22 cellular contexts compared by ENCODE assay signal in the genomic region with DNA sequence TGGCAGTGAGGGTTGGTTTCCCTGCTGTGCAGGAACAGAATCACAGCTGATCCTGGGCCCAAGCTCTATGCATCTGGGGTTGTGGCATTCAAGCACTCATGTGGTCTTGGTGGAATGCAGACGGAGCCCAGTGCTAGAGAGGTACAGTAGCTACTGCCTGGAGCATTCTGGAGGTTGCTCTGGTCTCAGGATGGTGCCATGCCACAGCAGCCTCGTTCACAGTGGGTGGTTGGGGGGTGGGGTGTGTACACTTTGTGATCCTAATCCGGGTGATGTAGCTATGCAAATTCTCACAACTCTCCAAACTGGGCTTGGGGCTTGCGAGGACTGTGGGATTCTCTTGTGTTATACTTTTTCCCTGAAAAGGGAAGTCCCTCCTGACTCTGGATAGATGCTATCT. TPM values are rescaled to one million over a fixed set of nuclear protein-coding genes. Genes with fewer than 3 reads are reported as not detected.
A peak's percentile ranks its signal among the peaks of the same experiment; 100 is the strongest.
DNase-seq lines count a peak whose midpoint lies in the region; ATAC-seq and TF ChIP-seq lines count a peak whose summit lies in the region.
"Had no signal": no experiment of that assay in that cellular context is flagged by ENCODE, and none has a peak within 500 bp of the region (broad histone marks: within the 10 kb centered on the region; RNA-seq: fewer than 3 reads in every experiment).

No MANE protein-coding gene starts in this region.

- H3K36me3 Mint-ChIP-seq in activated CD8-positive, alpha-beta T cell treated with anti-CD3 and anti-CD28 coated beads for 36 hours (ENCODE audit: low read depth) = peaks cover 84% of the 10 kb centered on the region
- H3K36me3 Mint-ChIP-seq in activated CD8-positive, alpha-beta T cell treated with anti-CD3 and anti-CD28 coated beads, Interleukin-2, amount 10 ng/mL, durations not matched to agents 7 days and 5 days (ENCODE audit: low read depth) = peaks cover 97% of the 10 kb centered on the region
- H3K36me3 Mint-ChIP-seq in osteocyte (ENCODE audit: unreplicated experiment) = no peaks in the 10 kb centered on the region

- no peak for DNase-seq in activated CD8-positive, alpha-beta T cell treated with anti-CD3 and anti-CD28 coated beads for 36 hours
- no peak for DNase-seq in activated CD8-positive, alpha-beta T cell treated with anti-CD3 and anti-CD28 coated beads, Interleukin-2, amount 10 ng/mL, durations not matched to agents 7 days and 5 days
- peak; percentile 80 for DNase-seq in Jurkat, Clone E6-1 (ENCODE audit: low read depth, low spot score)
- DNase-seq in iPS DF 19.7 (ENCODE audit: low read depth, low spot score) = peak; percentile 70
- DNase-seq in osteocyte (ENCODE audit: extremely low spot score, unreplicated experiment) = peak; percentile 30
- DNase-seq in stimulated activated naive CD4-positive, alpha-beta T cell (lab: John Stamatoyannopoulos, UW) = no peak
- no peak for DNase-seq in cortex of kidney (lab: John Stamatoyannopoulos, UW)
- no peak for DNase-seq in DMS 273 treated with DMSO at 0.1 percent for 48 hours (lab: John Stamatoyannopoulos, UW)
- DNase-seq: activated CD4-positive, alpha-beta T cell treated with anti-CD3 and anti-CD28 coated beads, Interleukin-2, amount 50 U/mL, for 1 hour; C1 segment of cervical spinal cord; DND-41; effector CD8-positive, alpha-beta T cell; glutamatergic neuron; IMR-90; NCI-H187; NK-92 treated with Interleukin-12 subunit alpha and Interleukin-12 subunit beta, amount 100 ng/mL, for 24 hours; psoas muscle; stimulated activated CD4-positive, alpha-beta T cell treated with anti-CD3 and anti-CD28 coated beads, Interleukin-4, amount 100 ng/mL, for 4 hours; thyroid gland had no signal

- peak overlapping the region; percentile 79 for H3K27ac Mint-ChIP-seq in activated CD8-positive, alpha-beta T cell treated with anti-CD3 and anti-CD28 coated beads for 36 hours
- no peak overlapping the region for H3K27ac Mint-ChIP-seq in activated CD8-positive, alpha-beta T cell treated with anti-CD3 and anti-CD28 coated beads, Interleukin-2, amount 10 ng/mL, durations not matched to agents 7 days and 5 days
- no peak overlapping the region for H3K27ac Mint-ChIP-seq in osteocyte (ENCODE audit: unreplicated experiment)
- H3K27ac Mint-ChIP-seq: nephron had no signal

- ATAC-seq in activated CD8-positive, alpha-beta T cell treated with anti-CD3 and anti-CD28 coated beads for 36 hours = no peak
- ATAC-seq in activated CD8-positive, alpha-beta T cell treated with anti-CD3 and anti-CD28 coated beads, Interleukin-2, amount 10 ng/mL, durations not matched to agents 7 days and 5 days = no peak
- ATAC-seq: A549, psoas muscle had no signal

- CTCF ChIA-PET in activated CD8-positive, alpha-beta T cell treated with anti-CD3 and anti-CD28 coated beads for 36 hours (lab: Charles Lee) = interaction anchor here (0.9 to 3.7 kb wide), 7 partner anchors 10 to 116 kb away, joined by 3 to 43 read pairs (median 3); no protein-coding TSS in a partner anchor
- CTCF ChIA-PET in activated CD8-positive, alpha-beta T cell treated with anti-CD3 and anti-CD28 coated beads, Interleukin-2, amount 10 ng/mL, durations not matched to agents 7 days and 5 days (lab: Charles Lee) = interaction anchor here (1.1 to 2.4 kb wide), 3 partner anchors 9 to 36 kb away, joined by 4 to 22 read pairs (median 8); no protein-coding TSS in a partner anchor

- H3K4me3 ChIP-seq in Jurkat, Clone E6-1 (ENCODE audit: low read length) = no peak overlapping the region
- H3K4me3 ChIP-seq: A549, psoas muscle, thyroid gland had no signal

- H3K9me3 Mint-ChIP-seq in activated CD8-positive, alpha-beta T cell treated with anti-CD3 and anti-CD28 coated beads for 36 hours = peaks cover 31% of the 10 kb centered on the region
- H3K9me3 Mint-ChIP-seq in activated CD8-positive, alpha-beta T cell treated with anti-CD3 and anti-CD28 coated beads, Interleukin-2, amount 10 ng/mL, durations not matched to agents 7 days and 5 days (ENCODE audit: insufficient read depth) = peaks cover 23% of the 10 kb centered on the region
- peaks cover 7% of the 10 kb centered on the region for H3K9me3 Mint-ChIP-seq in osteocyte (ENCODE audit: unreplicated experiment)

- H3K4me1 Mint-ChIP-seq in activated CD8-positive, alpha-beta T cell treated with anti-CD3 and anti-CD28 coated beads for 36 hours (ENCODE audit: low read depth) = peaks cover 90% of the 10 kb centered on the region
- H3K4me1 Mint-ChIP-seq in activated CD8-positive, alpha-beta T cell treated with anti-CD3 and anti-CD28 coated beads, Interleukin-2, amount 10 ng/mL, durations not matched to agents 7 days and 5 days (ENCODE audit: low read depth) = peaks cover 77% of the 10 kb centered on the region
- no peaks in the 10 kb centered on the region for H3K4me1 Mint-ChIP-seq in osteocyte (ENCODE audit: unreplicated experiment)
- H3K4me1 Mint-ChIP-seq: nephron had no signal

- POLR2A ChIA-PET in activated CD8-positive, alpha-beta T cell treated with anti-CD3 and anti-CD28 coated beads for 36 hours (lab: Charles Lee) = interaction anchor here (0.6 to 1.5 kb wide), 4 partner anchors 8 to 135 kb away, joined by 3 to 4 read pairs (median 4); no protein-coding TSS in a partner anchor
- POLR2A ChIA-PET in activated CD8-positive, alpha-beta T cell treated with anti-CD3 and anti-CD28 coated beads, Interleukin-2, amount 10 ng/mL, durations not matched to agents 7 days and 5 days (lab: Charles Lee) = interaction anchor here (0.7 kb wide), 1 partner anchor 29 kb away, joined by 3 read pairs; no protein-coding TSS in a partner anchor

- intact Hi-C loops in activated CD8-positive, alpha-beta T cell treated with anti-CD3 and anti-CD28 coated beads for 36 hours (cut with micrococcal nuclease) = no loop called here

- no peak overlapping the region for H3K4me3 Mint-ChIP-seq in activated CD8-positive, alpha-beta T cell treated with anti-CD3 and anti-CD28 coated beads for 36 hours
- no peak overlapping the region for H3K4me3 Mint-ChIP-seq in activated CD8-positive, alpha-beta T cell treated with anti-CD3 and anti-CD28 coated beads, Interleukin-2, amount 10 ng/mL, durations not matched to agents 7 days and 5 days
- no peak overlapping the region for H3K4me3 Mint-ChIP-seq in osteocyte (ENCODE audit: unreplicated experiment)
- H3K4me3 Mint-ChIP-seq: activated T-helper 1 cell treated with anti-CD3 and anti-CD28 coated beads, Interleukin-12 subunit alpha, Interleukin-12 subunit beta, Interleukin-2, Interleukin-4 antibody, amounts not matched to agents 30 ng/mL and 10 ng/mL and 1 ng/mL, durations not matched to agents 14 hours and 24 hours and 36 hours; nephron had no signal

- H3K27me3 Mint-ChIP-seq in activated CD8-positive, alpha-beta T cell treated with anti-CD3 and anti-CD28 coated beads for 36 hours = no peaks in the 10 kb centered on the region
- H3K27me3 Mint-ChIP-seq in activated CD8-positive, alpha-beta T cell treated with anti-CD3 and anti-CD28 coated beads, Interleukin-2, amount 10 ng/mL, durations not matched to agents 7 days and 5 days (ENCODE audit: low read depth) = no peaks in the 10 kb centered on the region
- peaks cover 44% of the 10 kb centered on the region for H3K27me3 Mint-ChIP-seq in osteocyte (ENCODE audit: unreplicated experiment)

- TF ChIP-seq CTCF in activated CD8-positive, alpha-beta T cell treated with anti-CD3 and anti-CD28 coated beads for 36 hours (IDR thresholded peaks at IDR 0.05) = no peak
- TF ChIP-seq CTCF in osteocyte (IDR thresholded peaks at IDR 0.05) = no peak

RNA-seq across cellular contexts. Expression of a gene that starts 45.2 kb away (rescaled TPM):
- 10 to 100 TPM; 41.6 to 43.5 TPM for total RNA-seq in activated CD8-positive, alpha-beta T cell treated with anti-CD3 and anti-CD28 coated beads for 36 hours
- 100 to 1,000 TPM; 104 to 107 TPM for total RNA-seq in activated CD8-positive, alpha-beta T cell treated with anti-CD3 and anti-CD28 coated beads, Interleukin-2, amount 10 ng/mL, durations not matched to agents 7 days and 5 days
- 19.3 TPM for polyA plus RNA-seq in Jurkat, Clone E6-1 (2012; ENCODE audit: insufficient read depth, insufficient read length)
- not detected in 2 replicates for total RNA-seq in osteocyte
- total RNA-seq: IMR-90 had no signal
- polyA plus RNA-seq: IMR-90 had no signal

Comparison
In these comparisons a context has a peak if more than half of its experiments do, and no peak if none do; other contexts are left out.
1. DNase-seq: peak in Jurkat, Clone E6-1 (single experiment), iPS DF 19.7 (single experiment) and osteocyte (single experiment); none in activated CD8-positive, alpha-beta T cell treated with anti-CD3 and anti-CD28 coated beads for 36 hours (single experiment), activated CD8-positive, alpha-beta T cell treated with anti-CD3 and anti-CD28 coated beads, Interleukin-2, amount 10 ng/mL, durations not matched to agents 7 days and 5 days (single experiment), stimulated activated naive CD4-positive, alpha-beta T cell (0 of 6), cortex of kidney (single experiment) and DMS 273 treated with DMSO at 0.1 percent for 48 hours (single experiment).
2. RNA of a gene that starts 45.2 kb away (total RNA-seq): 104 to 107 TPM in activated CD8-positive, alpha-beta T cell treated with anti-CD3 and anti-CD28 coated beads, Interleukin-2, amount 10 ng/mL, durations not matched to agents 7 days and 5 days and 41.6 to 43.5 TPM in activated CD8-positive, alpha-beta T cell treated with anti-CD3 and anti-CD28 coated beads for 36 hours; not detected in osteocyte; every median in the first group is over 10 times any median in the second.